In the genomic region with DNA sequence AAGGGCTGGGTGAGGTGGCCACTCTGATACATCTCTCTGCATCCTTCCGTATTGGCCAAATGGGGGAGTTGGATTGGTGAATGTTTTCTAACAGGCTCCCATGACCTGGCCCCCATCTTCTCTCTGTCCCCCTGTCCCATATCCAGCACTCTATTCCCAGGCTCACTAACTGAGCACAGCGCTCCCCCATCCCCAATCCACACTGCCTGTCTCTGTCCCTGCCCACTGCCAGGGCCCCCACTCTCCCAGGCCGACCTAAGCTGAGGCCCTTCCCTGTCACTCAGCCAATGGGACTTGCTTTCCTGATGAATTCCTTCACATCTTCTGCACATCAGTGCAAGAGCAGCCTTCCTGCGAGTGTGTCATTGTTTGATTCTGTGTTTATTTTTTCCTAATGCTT, we compare ENCODE assay signal across 20 cellular contexts.
A peak's percentile ranks its signal among the peaks of the same experiment; 100 is the strongest.
DNase-seq lines count a peak whose midpoint lies in the region; ATAC-seq, FAIRE-seq and TF ChIP-seq lines count a peak whose summit lies in the region.
"Had no signal": no experiment of that assay in that cellular context is flagged by ENCODE, and none has a peak within 500 bp of the region (broad histone marks: within the 10 kb centered on the region; RNA-seq: fewer than 3 reads in every experiment).

No MANE protein-coding gene starts in this region.

- in situ Hi-C loops in brain microvascular endothelial cell (cut with HindIII; ENCODE audit: low pct_ligation_motif_present, low sequenced_read_pairs): no loop called here

- FAIRE-seq in kidney (lab: Jason Lieb, UNC): no peak
- FAIRE-seq: GM12892, GM18507, H54 had no signal

- intact Hi-C loops in cardiac septum (cut with DNase I) (no loop called here), Right ventricle myocardium inferior (cut with DNase I) (no loop called here), kidney (cut with DNase I) (no loop called here), posterior vena cava (cut with DNase I) (no loop called here), upper lobe of right lung (cut with DNase I) (no loop called here)

- no peak overlapping the region for H3K27ac ChIP-seq in kidney (ENCODE audit: low read depth in 2 of 2, low read length in 2 of 2)
- H3K27ac ChIP-seq in brain microvascular endothelial cell: no peak overlapping the region
- no peak overlapping the region for H3K27ac ChIP-seq in upper lobe of right lung
- H3K27ac ChIP-seq: BLaER1, HL-60 had no signal

- H3K27me3 ChIP-seq in brain microvascular endothelial cell (replicated peaks) (no peaks in the 10 kb centered on the region), upper lobe of right lung (no peaks in the 10 kb centered on the region)
- H3K27me3 ChIP-seq: BLaER1 had no signal

- H3K4me3 ChIP-seq in kidney (ENCODE audit: low read length in 2 of 2) (no peak overlapping the region), brain microvascular endothelial cell (ENCODE audit: low read depth, low read length) (no peak overlapping the region), upper lobe of right lung (no peak overlapping the region)
- H3K4me3 ChIP-seq: BLaER1, GM23338 had no signal

- H3K36me3 ChIP-seq in kidney (ENCODE audit: control insufficient read depth in 1 of 2, insufficient read depth in 2 of 2, low read length in 2 of 2) (no peaks in the 10 kb centered on the region), brain microvascular endothelial cell (replicated peaks) (no peaks in the 10 kb centered on the region), upper lobe of right lung (no peaks in the 10 kb centered on the region)
- H3K36me3 ChIP-seq: BLaER1 had no signal

- H3K9me3 ChIP-seq in kidney (ENCODE audit: control insufficient read depth in 1 of 2, low read length in 2 of 2) (peaks cover 0 to 12% of the 10 kb centered on the region in 2 donors), upper lobe of right lung (no peaks in the 10 kb centered on the region)

- peaks cover 0 to 2% of the 10 kb centered on the region in 2 donors for H3K4me1 ChIP-seq in kidney (ENCODE audit: control insufficient read depth in 1 of 2, insufficient read depth in 1 of 2, low read depth in 1 of 2, low read length in 2 of 2)
- H3K4me1 ChIP-seq in upper lobe of right lung: no peaks in the 10 kb centered on the region
- H3K4me1 ChIP-seq: BLaER1 had no signal

- no peak overlapping the region for H3K9ac ChIP-seq in kidney (ENCODE audit: low read length in 2 of 2)
- H3K9ac ChIP-seq: BLaER1 had no signal

- ATAC-seq in Right ventricle myocardium inferior (no peak), upper lobe of right lung (no peak)
- ATAC-seq: GM23338, HCT116 had no signal

- no peak for TF ChIP-seq CTCF in kidney (IDR thresholded peaks at IDR 0.05; ENCODE audit: borderline replicate concordance, extremely low read depth, insufficient read depth)
- TF ChIP-seq CTCF in brain microvascular endothelial cell (IDR thresholded peaks at IDR 0.05; ENCODE audit: low read depth, low read length, missing control alignments): no peak
- no peak for TF ChIP-seq CTCF in upper lobe of right lung (IDR thresholded peaks at IDR 0.05)

- DNase-seq in cardiac septum (ENCODE audit: low spot score) (peak; percentile 61), Right ventricle myocardium inferior (ENCODE audit: missing footprints) (no peak), kidney (peak; percentile 20), posterior vena cava (ENCODE audit: low spot score) (peak; percentile 35), brain microvascular endothelial cell (no peak), upper lobe of right lung (no peak), NCI-H1436 treated with DMSO at 0.1 percent for 48 hours (lab: John Stamatoyannopoulos, UW) (no peak)
- DNase-seq: 8988T; CD4-positive, alpha-beta memory T cell; DMS153; DMS79; GDM1; HFFc6 had no signal

Comparison
In these comparisons a context has a peak if more than half of its experiments do, and no peak if none do; other contexts are left out.
1. DNase-seq: peak in cardiac septum (single experiment), kidney (single experiment) and posterior vena cava (single experiment); none in Right ventricle myocardium inferior (single experiment), brain microvascular endothelial cell (single experiment), upper lobe of right lung (single experiment) and NCI-H1436 treated with DMSO at 0.1 percent for 48 hours (single experiment).